ENCODE assay signal across 8 cellular contexts in the genomic region with DNA sequence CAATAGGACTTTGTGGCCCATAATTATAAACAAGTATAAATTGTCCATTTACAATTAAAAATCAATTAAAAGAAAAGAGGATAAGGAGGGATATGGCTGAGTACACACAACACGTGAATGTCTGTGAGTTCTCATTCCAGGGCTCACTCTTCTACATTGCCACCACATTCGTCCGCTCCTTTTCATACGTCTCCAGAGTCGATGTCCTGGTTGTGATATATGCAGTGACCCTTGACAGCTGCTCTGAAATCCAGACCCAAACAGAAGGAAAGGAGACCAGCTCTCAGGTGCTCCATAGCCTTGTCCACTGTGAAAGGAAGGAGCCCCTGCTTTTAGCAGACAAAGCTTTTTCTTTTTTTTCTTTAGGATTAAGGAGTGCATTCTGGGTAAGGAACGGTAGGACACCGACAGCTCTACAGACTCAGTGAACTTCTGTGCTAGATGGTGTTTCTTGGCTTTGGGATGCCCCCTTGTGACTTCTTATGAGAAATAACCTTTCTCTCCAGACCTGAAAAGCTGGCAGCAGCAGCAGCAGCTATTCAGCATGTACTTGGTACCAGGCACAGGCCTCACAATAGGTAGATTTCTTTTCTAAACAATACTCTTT. TPM values are rescaled to one million over a fixed set of nuclear protein-coding genes. Genes with fewer than 3 reads are reported as not detected.
DNase-seq lines count a peak whose midpoint lies in the region; ATAC-seq and FAIRE-seq lines count a peak whose summit lies in the region.

No MANE protein-coding gene starts in this region.

- peak; percentile 98 for FAIRE-seq in G401.6 (lab: Jason Lieb, UNC)

- peak; percentile 37 for DNase-seq in 8988T
- DNase-seq in NCI-H1417 (lab: John Stamatoyannopoulos, UW), result peak; percentile 39 to 86 (median 51)
- peak; percentile 75 for DNase-seq in SW480 (ENCODE audit: low spot score)
- DNase-seq in glomerular endothelial cell (ENCODE audit: extremely low read depth, low read depth, low spot score), result peak; percentile 45
- peak; percentile 82 for DNase-seq in renal cortical epithelial cell (ENCODE audit: low read depth)

- ATAC-seq in HG02852 (IDR thresholded peaks at IDR 0.05; ENCODE audit: unreplicated experiment) (no peak), HG02840 (IDR thresholded peaks at IDR 0.05; ENCODE audit: low FRiP score, unreplicated experiment) (no peak)

RNA-seq across cellular contexts. Expression of a gene that starts 19.7 kb away (rescaled TPM):
- total RNA-seq in glomerular endothelial cell, result not detected in 2 replicates
- total RNA-seq in renal cortical epithelial cell, result 0.35 and 1.4 TPM in 2 replicates

RNA-seq across cellular contexts. Expression of a gene that starts 51.5 kb away (rescaled TPM):
- 15.3 and 23.7 TPM in 2 replicates for total RNA-seq in glomerular endothelial cell
- 13.7 and 48.6 TPM in 2 replicates for total RNA-seq in renal cortical epithelial cell

RNA-seq across cellular contexts. Expression of a gene that starts 54.3 kb away (rescaled TPM):
- total RNA-seq in glomerular endothelial cell (14.8 and 16.7 TPM in 2 replicates), renal cortical epithelial cell (13.9 and 22.0 TPM in 2 replicates)

RNA-seq across cellular contexts. Expression of a gene that starts 54.5 kb away (rescaled TPM):
- total RNA-seq in glomerular endothelial cell (63.8 and 80.3 TPM in 2 replicates), renal cortical epithelial cell (60.8 and 64.0 TPM in 2 replicates)
